In genomic region chr9:77176686-77177142, GRCh38 we compare ENCODE assay signal across 8 cellular contexts. TPM values are rescaled to one million over a fixed set of nuclear protein-coding genes. Genes with fewer than 3 reads are reported as not detected.
A peak's percentile ranks its signal among the peaks of the same experiment; 100 is the strongest.
DNase-seq lines count a peak whose midpoint lies in the region; ATAC-seq and TF ChIP-seq lines count a peak whose summit lies in the region.

No MANE protein-coding gene starts in this region.

- DNase-seq in DMS79 treated with DMSO at 0.1 percent for 48 hours (lab: John Stamatoyannopoulos, UW) (peak; percentile 25), DMS79 (lab: John Stamatoyannopoulos, UW) (no peak), iPS DF 6.9 (ENCODE audit: low read depth, low spot score) (no peak), omental fat pad (ENCODE audit: low spot score) (no peak), cerebellar cortex (ENCODE audit: low spot score) (no peak)
- DNase-seq in stimulated activated effector memory CD8-positive, alpha-beta T cell treated with anti-CD3 and anti-CD28 coated beads, Interleukin-12 subunit alpha, Interleukin-12 subunit beta, amount 100 ng/mL, for 72 hours (ENCODE audit: low spot score in 2 of 2), result no peak

- H3K27ac Mint-ChIP-seq in stimulated activated effector memory CD8-positive, alpha-beta T cell treated with anti-CD3 and anti-CD28 coated beads, Interleukin-12 subunit alpha, Interleukin-12 subunit beta, amount 100 ng/mL, for 72 hours, result peak overlapping the region; percentile 92

- H3K27ac ChIP-seq in iPS DF 6.9 (ENCODE audit: low read length), result no peak overlapping the region

- H3K4me3 ChIP-seq in WI38 (ENCODE audit: low read depth, low read length), result peak overlapping the region; percentile 87
- peak overlapping the region; percentile 68; the same call in 1 of the 2 replicates for H3K4me3 ChIP-seq in iPS DF 6.9 (ENCODE audit: low read length)

- peaks cover 13% of the 10 kb centered on the region for H3K36me3 Mint-ChIP-seq in stimulated activated effector memory CD8-positive, alpha-beta T cell treated with anti-CD3 and anti-CD28 coated beads, Interleukin-12 subunit alpha, Interleukin-12 subunit beta, amount 100 ng/mL, for 72 hours

- no peaks in the 10 kb centered on the region for H3K36me3 ChIP-seq in iPS DF 6.9 (ENCODE audit: control insufficient read depth, insufficient read depth, low read length)

- H3K4me1 ChIP-seq in iPS DF 6.9 (ENCODE audit: control insufficient read depth, insufficient read depth, low read length), result no peaks in the 10 kb centered on the region

- no CpG with 5 or more reads among the region's 10 CpGs for WGBS in iPS DF 6.9 (ENCODE audit: insufficient coverage, insufficient read length)

- ATAC-seq in stimulated activated effector memory CD8-positive, alpha-beta T cell treated with anti-CD3 and anti-CD28 coated beads, Interleukin-12 subunit alpha, Interleukin-12 subunit beta, amount 100 ng/mL, for 72 hours, result no peak
- ATAC-seq in omental fat pad (ENCODE audit: low FRiP score), result no peak
- no peak for ATAC-seq in HG03457 (IDR thresholded peaks at IDR 0.05; ENCODE audit: unreplicated experiment)

- no peaks in the 10 kb centered on the region for H3K27me3 ChIP-seq in iPS DF 6.9 (ENCODE audit: control insufficient read depth, insufficient read depth, low read length)

- no peaks in the 10 kb centered on the region for H3K9me3 ChIP-seq in iPS DF 6.9 (ENCODE audit: control insufficient read depth, insufficient read depth, low read length)

- H3K4me1 Mint-ChIP-seq in stimulated activated effector memory CD8-positive, alpha-beta T cell treated with anti-CD3 and anti-CD28 coated beads, Interleukin-12 subunit alpha, Interleukin-12 subunit beta, amount 100 ng/mL, for 72 hours, result peaks cover 18% of the 10 kb centered on the region

- peak overlapping the region; percentile 93 for H3K4me3 Mint-ChIP-seq in stimulated activated effector memory CD8-positive, alpha-beta T cell treated with anti-CD3 and anti-CD28 coated beads, Interleukin-12 subunit alpha, Interleukin-12 subunit beta, amount 100 ng/mL, for 72 hours

- H3K9me3 Mint-ChIP-seq in stimulated activated effector memory CD8-positive, alpha-beta T cell treated with anti-CD3 and anti-CD28 coated beads, Interleukin-12 subunit alpha, Interleukin-12 subunit beta, amount 100 ng/mL, for 72 hours, result no peaks in the 10 kb centered on the region

- no peak for TF ChIP-seq CTCF in WI38 (IDR thresholded peaks at IDR 0.05; ENCODE audit: low read depth, low read length)
- TF ChIP-seq CTCF in omental fat pad (IDR thresholded peaks at IDR 0.05), result no peak

RNA-seq across cellular contexts. Expression of gene VPS13A, which starts 0.6 kb away (rescaled TPM):
- total RNA-seq in omental fat pad, result 10 to 100 TPM; 20.4 to 33.5 (median 30.4) TPM
